Comparison of ENCODE assay signal across 17 cellular contexts in the genomic region with DNA sequence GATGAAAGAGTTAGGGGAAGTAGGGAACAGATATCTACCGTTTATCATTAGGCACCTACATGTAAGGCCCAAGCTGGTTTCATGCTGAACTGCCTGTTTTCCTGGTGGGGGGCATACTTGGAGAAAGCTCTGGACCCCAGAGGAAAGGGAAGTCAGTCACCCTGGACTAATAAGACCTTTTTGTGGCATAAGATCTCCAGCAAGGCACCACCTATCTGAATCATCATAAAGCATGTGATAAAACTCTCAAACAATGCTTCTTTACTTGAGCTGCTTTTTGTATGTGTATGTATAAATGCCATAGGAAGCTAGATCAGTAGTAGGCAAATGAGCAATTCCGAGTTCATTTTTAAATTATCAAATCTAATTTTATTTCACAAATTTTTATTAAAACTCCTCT.
DNase-seq lines count a peak whose midpoint lies in the region; ATAC-seq, FAIRE-seq and TF ChIP-seq lines count a peak whose summit lies in the region.
"Had no signal": no experiment of that assay in that cellular context is flagged by ENCODE, and none has a peak within 500 bp of the region (broad histone marks: within the 10 kb centered on the region; RNA-seq: fewer than 3 reads in every experiment).

No MANE protein-coding gene starts in this region.

- H3K9ac ChIP-seq in K562 (ENCODE audit: insufficient read depth in 1 of 2, low read depth in 2 of 2, low read length in 2 of 2), result no peak overlapping the region

- peak overlapping the region; percentile 34; the same call in 1 of the 2 replicates for H2AFZ ChIP-seq in K562 (ENCODE audit: low read depth, low read length)
- H2AFZ ChIP-seq: GM23338 had no signal

- H3K9me3 ChIP-seq in K562 (replicated peaks; ENCODE audit: control insufficient read depth, insufficient read depth, low read depth, low read length) (no peaks in the 10 kb centered on the region), left ventricle myocardium inferior (replicated peaks) (no peaks in the 10 kb centered on the region)

- POLR2A ChIA-PET in K562 (lab: Yijun Ruan, JAX), result interaction anchor here (0.7 to 2.1 kb wide), 5 partner anchors 8 to 1192 kb away, joined by 3 to 7 read pairs (median 4); no protein-coding TSS in a partner anchor

- no peak for ATAC-seq in K562
- ATAC-seq in HG03571 (IDR thresholded peaks at IDR 0.05; ENCODE audit: unreplicated experiment), result no peak
- ATAC-seq: activated naive CD8-positive, alpha-beta T cell treated with anti-CD3 and anti-CD28 coated beads, Interleukin-2, amount 50 U/mL, for 24 hours; activated T-cell treated with anti-CD3 and anti-CD28 coated beads, Interleukin-2, amount 50 U/mL, for 4 hours; GM23338 had no signal

- no peaks in the 10 kb centered on the region for H3K27me3 Mint-ChIP-seq in activated naive CD8-positive, alpha-beta T cell treated with anti-CD3 and anti-CD28 coated beads for 36 hours
- H3K27me3 Mint-ChIP-seq: activated naive CD8-positive, alpha-beta T cell treated with anti-CD3 and anti-CD28 coated beads, Interleukin-2, amount 50 U/mL, for 24 hours had no signal

- BruUV-seq in K562 (replicated peaks; lab: Mats Ljungman, UMichigan), result no TSS peak

- H3K4me1 ChIP-seq in K562 (replicated peaks in 1 of 2; ENCODE audit: control insufficient read depth in 2 of 2, insufficient read depth in 2 of 2, low read length in 2 of 2) (peaks cover 4 to 8% of the 10 kb centered on the region in 2 experiments), left ventricle myocardium inferior (peaks cover 75% of the 10 kb centered on the region)

- no peak overlapping the region for H3K27ac Mint-ChIP-seq in activated naive CD8-positive, alpha-beta T cell treated with anti-CD3 and anti-CD28 coated beads for 36 hours
- H3K27ac Mint-ChIP-seq: activated naive CD8-positive, alpha-beta T cell treated with anti-CD3 and anti-CD28 coated beads, Interleukin-2, amount 50 U/mL, for 24 hours; B cell; GM23338 had no signal

- TF ChIP-seq POLR2A in H54 (IDR thresholded peaks at IDR 0.05; ENCODE audit: low read depth, low read length) (no peak), K562 (conservative IDR thresholded peaks at IDR 0.05) (no peak)

- no peak for TF ChIP-seq CTCF in K562 (IDR thresholded peaks at IDR 0.05 in 2 of 3, conservative IDR thresholded peaks at IDR 0.05 in 1 of 3; ENCODE audit: insufficient read depth in 2 of 3, low read depth in 1 of 3, low read length in 3 of 3)
- TF ChIP-seq CTCF in fibroblast of pulmonary artery (IDR thresholded peaks at IDR 0.05; ENCODE audit: low read length, missing control alignments), result no peak
- no peak for TF ChIP-seq CTCF in retinal pigment epithelial cell (conservative IDR thresholded peaks at IDR 0.05; ENCODE audit: low read depth, low read length)
- TF ChIP-seq CTCF in left ventricle myocardium inferior (IDR thresholded peaks at IDR 0.05; ENCODE audit: borderline replicate concordance), result no peak

- no peaks in the 10 kb centered on the region for H3K27me3 ChIP-seq in K562 (ENCODE audit: control insufficient read depth in 2 of 2, insufficient read depth in 2 of 2, low read length in 2 of 2)
- H3K27me3 ChIP-seq in left ventricle myocardium inferior (ENCODE audit: low read depth), result no peaks in the 10 kb centered on the region

- H3K4me3 ChIP-seq in K562 (no peak overlapping the region), fibroblast of pulmonary artery (replicated peaks; ENCODE audit: low read depth, low read length) (no peak overlapping the region), retinal pigment epithelial cell (ENCODE audit: low read length) (no peak overlapping the region), left ventricle myocardium inferior (no peak overlapping the region)
- H3K4me3 ChIP-seq: GM23338 had no signal

- CTCF ChIA-PET in K562 (lab: Yijun Ruan, JAX; ENCODE audit: low intra/inter-chr PET ratio), result no interaction called here

- no peak for TF ChIP-seq EP300 in K562 (IDR thresholded peaks at IDR 0.05; ENCODE audit: low read length)

- no peak overlapping the region for H3K27ac ChIP-seq in K562 (ENCODE audit: extremely low read depth, low read depth, low read length)
- no peak overlapping the region for H3K27ac ChIP-seq in left ventricle myocardium inferior (replicated peaks)

- 11% methylated on average over 2 of the region's 2 CpGs for WGBS in K562 (ENCODE audit: insufficient coverage, low coverage, missing lambda C conversion rate)

- H3K9me3 Mint-ChIP-seq in activated naive CD8-positive, alpha-beta T cell treated with anti-CD3 and anti-CD28 coated beads for 36 hours, result peaks cover 2% of the 10 kb centered on the region
- H3K9me3 Mint-ChIP-seq: activated naive CD8-positive, alpha-beta T cell treated with anti-CD3 and anti-CD28 coated beads, Interleukin-2, amount 50 U/mL, for 24 hours; activated T-cell treated with anti-CD3 and anti-CD28 coated beads, Interleukin-2, amount 50 U/mL, for 4 hours; GM23338 had no signal

- in situ Hi-C loops in K562 (cut with MboI), result no loop called here

- H3K4me3 Mint-ChIP-seq in activated naive CD8-positive, alpha-beta T cell treated with anti-CD3 and anti-CD28 coated beads for 36 hours, result no peak overlapping the region
- H3K4me3 Mint-ChIP-seq: activated naive CD8-positive, alpha-beta T cell treated with anti-CD3 and anti-CD28 coated beads, Interleukin-2, amount 50 U/mL, for 24 hours; activated T-cell treated with anti-CD3 and anti-CD28 coated beads, Interleukin-2, amount 50 U/mL, for 4 hours; B cell; GM23338 had no signal

- H4K20me1 ChIP-seq in K562 (replicated peaks; ENCODE audit: control insufficient read depth, insufficient read depth, low read length), result no peaks in the 10 kb centered on the region

- no peak for DNase-seq in H54 (ENCODE audit: insufficient read length, low spot score)
- DNase-seq in K562 (ENCODE audit: extremely low read depth in 1 of 4, low spot score in 3 of 4), result no peak
- DNase-seq in fibroblast of pulmonary artery (ENCODE audit: low read depth), result peak; percentile 57
- DNase-seq in retinal pigment epithelial cell (ENCODE audit: low read depth), result peak; percentile 72
- no peak for DNase-seq in posterior cingulate gyrus
- DNase-seq in activated naive CD8-positive, alpha-beta T cell treated with anti-CD3 and anti-CD28 coated beads for 36 hours, result no peak
- DNase-seq in left ventricle myocardium inferior, result no peak
- DNase-seq: activated CD4-positive, alpha-beta T cell treated with anti-CD3 and anti-CD28 coated beads for 48 hours; activated naive CD8-positive, alpha-beta T cell treated with anti-CD3 and anti-CD28 coated beads, Interleukin-2, amount 50 U/mL, for 24 hours; activated T-cell treated with anti-CD3 and anti-CD28 coated beads, Interleukin-2, amount 50 U/mL, for 4 hours; DMS 273 treated with DMSO at 0.1 percent for 48 hours; midbrain; NCI-H69; nucleus accumbens had no signal

- no peak for TF ChIP-seq RAD21 in K562 (CRISPR knock-in tag; conservative IDR thresholded peaks at IDR 0.05 in 1 of 2, IDR thresholded peaks at IDR 0.05 in 1 of 2)

- H3K36me3 Mint-ChIP-seq in activated naive CD8-positive, alpha-beta T cell treated with anti-CD3 and anti-CD28 coated beads for 36 hours, result no peaks in the 10 kb centered on the region

- H3K36me3 ChIP-seq in K562 (ENCODE audit: control insufficient read depth, insufficient read depth, low read length), result no peaks in the 10 kb centered on the region
- no peaks in the 10 kb centered on the region for H3K36me3 ChIP-seq in left ventricle myocardium inferior

- no peaks in the 10 kb centered on the region for H3K79me2 ChIP-seq in K562 (ENCODE audit: control insufficient read depth, insufficient read depth, low read length)

- FAIRE-seq in H54 (lab: Jason Lieb, UNC) (peak; percentile 98), K562 (lab: Jason Lieb, UNC) (no peak)

- no peaks in the 10 kb centered on the region for H3K4me1 Mint-ChIP-seq in activated naive CD8-positive, alpha-beta T cell treated with anti-CD3 and anti-CD28 coated beads for 36 hours
- H3K4me1 Mint-ChIP-seq: activated naive CD8-positive, alpha-beta T cell treated with anti-CD3 and anti-CD28 coated beads, Interleukin-2, amount 50 U/mL, for 24 hours; B cell had no signal

- H3K4me2 ChIP-seq in K562 (ENCODE audit: insufficient read depth, low read length), result no peak overlapping the region
- H3K4me2 ChIP-seq: GM23338 had no signal

- no peaks in the 10 kb centered on the region for H3K9me1 ChIP-seq in K562 (ENCODE audit: control insufficient read depth, insufficient read depth, low read length)

- intact Hi-C loops in K562 (cut with micrococcal nuclease) (no loop called here), posterior cingulate gyrus (cut with DNase I) (no loop called here), left ventricle myocardium inferior (cut with micrococcal nuclease) (no loop called here)

TF ChIP-seq in K562, 482 proteins besides CTCF, POLR2A, EP300 and RAD21 (continues in another document):
- TF ChIP-seq FOXK1 (CRISPR knock-in tag; IDR thresholded peaks at IDR 0.05; ENCODE audit: borderline replicate concordance), result no peak
- TF ChIP-seq, protein P1, sequence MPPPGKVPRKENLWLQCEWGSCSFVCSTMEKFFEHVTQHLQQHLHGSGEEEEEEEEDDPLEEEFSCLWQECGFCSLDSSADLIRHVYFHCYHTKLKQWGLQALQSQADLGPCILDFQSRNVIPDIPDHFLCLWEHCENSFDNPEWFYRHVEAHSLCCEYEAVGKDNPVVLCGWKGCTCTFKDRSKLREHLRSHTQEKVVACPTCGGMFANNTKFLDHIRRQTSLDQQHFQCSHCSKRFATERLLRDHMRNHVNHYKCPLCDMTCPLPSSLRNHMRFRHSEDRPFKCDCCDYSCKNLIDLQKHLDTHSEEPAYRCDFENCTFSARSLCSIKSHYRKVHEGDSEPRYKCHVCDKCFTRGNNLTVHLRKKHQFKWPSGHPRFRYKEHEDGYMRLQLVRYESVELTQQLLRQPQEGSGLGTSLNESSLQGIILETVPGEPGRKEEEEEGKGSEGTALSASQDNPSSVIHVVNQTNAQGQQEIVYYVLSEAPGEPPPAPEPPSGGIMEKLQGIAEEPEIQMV (tag; conservative IDR thresholded peaks at IDR 0.05; ENCODE audit: low read depth), result no peak
- TF ChIP-seq HDAC8 (tag; IDR thresholded peaks at IDR 0.05), result no peak
- no peak for TF ChIP-seq OTX1 (CRISPR knock-in tag; IDR thresholded peaks at IDR 0.05)
- no peak for TF ChIP-seq ZBTB1 (CRISPR knock-in tag; IDR thresholded peaks at IDR 0.05; ENCODE audit: borderline replicate concordance, low read depth)

Comparison
In these comparisons a context has a peak if more than half of its experiments do, and no peak if none do; other contexts are left out.
1. DNase-seq: peak in fibroblast of pulmonary artery (single experiment) and retinal pigment epithelial cell (single experiment); none in H54 (single experiment), K562 (0 of 4), posterior cingulate gyrus (0 of 10), activated naive CD8-positive, alpha-beta T cell treated with anti-CD3 and anti-CD28 coated beads for 36 hours (single experiment) and left ventricle myocardium inferior (single experiment).